ENCODE assay signal across 8 cellular contexts in the genomic region with DNA sequence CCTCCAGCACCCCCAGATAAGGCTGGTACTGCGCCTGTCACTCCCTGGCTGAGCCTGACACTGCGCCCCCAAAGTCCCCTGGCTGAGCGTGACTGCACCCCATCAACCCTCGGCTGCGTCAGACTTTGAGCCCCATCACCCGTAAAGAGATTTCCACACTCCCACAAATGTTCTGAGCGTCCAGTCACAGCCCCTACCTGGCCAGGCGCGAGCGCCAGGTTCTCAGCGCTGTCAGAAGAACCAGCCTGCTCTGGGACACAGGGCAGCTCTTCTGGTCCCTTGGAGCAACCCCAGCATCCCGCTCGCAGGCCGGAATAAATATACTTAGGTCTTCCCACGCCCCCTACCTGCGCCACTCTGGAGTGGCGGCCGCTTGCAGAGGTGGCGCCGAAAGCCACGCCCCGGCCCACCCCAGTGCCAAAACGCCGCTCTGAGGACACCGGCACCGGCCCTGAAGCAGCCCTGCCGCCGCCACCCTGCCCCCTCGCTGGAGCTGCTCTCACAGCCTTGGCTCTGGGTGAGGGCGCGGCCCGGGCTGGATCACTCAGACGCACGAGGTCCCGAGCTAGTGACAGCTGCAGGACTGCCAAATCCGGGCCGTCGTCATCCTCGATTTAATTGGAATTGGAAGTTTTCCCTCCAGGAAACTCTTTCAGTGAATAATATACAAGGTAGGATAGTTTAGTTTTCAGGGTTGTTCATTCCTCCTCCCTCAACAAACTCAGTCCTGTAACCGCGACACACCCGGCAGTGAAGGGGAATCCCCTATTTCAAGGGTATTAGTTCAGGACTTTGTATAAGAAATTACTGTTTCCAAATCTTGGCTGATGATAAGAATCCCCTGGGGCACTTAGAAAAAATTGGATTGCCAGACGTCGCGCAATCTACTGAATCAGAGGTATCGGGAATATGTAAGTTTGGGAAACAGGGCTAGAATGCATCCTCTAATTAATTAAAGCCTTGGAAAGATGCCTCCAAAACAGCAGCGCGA. TPM values are rescaled to one million over a fixed set of nuclear protein-coding genes. Genes with fewer than 3 reads are reported as not detected.
A peak's percentile ranks its signal among the peaks of the same experiment; 100 is the strongest.
DNase-seq lines count a peak whose midpoint lies in the region; ATAC-seq and TF ChIP-seq lines count a peak whose summit lies in the region.

No MANE protein-coding gene starts in this region.

- H3K27me3 ChIP-seq in GM06990 (replicated peaks; ENCODE audit: control insufficient read depth, insufficient read depth, low read length): no peaks in the 10 kb centered on the region

- peak overlapping the region; percentile 64 for H3K4me3 ChIP-seq in GM06990 (replicated peaks; ENCODE audit: low read depth, low read length)

- H3K36me3 ChIP-seq in GM06990 (ENCODE audit: control insufficient read depth, insufficient read depth, low read length): no peaks in the 10 kb centered on the region

- peak; percentile 48 for DNase-seq in GM06990 (ENCODE audit: extremely low read depth, insufficient read length)
- DNase-seq in H4 (ENCODE audit: low spot score): peak; percentile 75
- peak; percentile 83 for DNase-seq in M059J (ENCODE audit: low read depth)
- peak; percentile 78 for DNase-seq in cerebellar cortex (ENCODE audit: low spot score)
- DNase-seq in left kidney (ENCODE audit: low read depth, low spot score): peak; percentile 86
- peak; percentile 44 for DNase-seq in stimulated activated CD4-positive, alpha-beta T cell treated with anti-CD3 and anti-CD28 coated beads, Interleukin-2, amount 100 ng/mL, for 4 hours (ENCODE audit: low read depth)

- ATAC-seq in activated CD4-positive, CD25-positive, alpha-beta regulatory T cell treated with anti-CD3 and anti-CD28 coated beads, Interleukin-2, amount 50 U/mL, for 24 hours: peak; percentile 11 to 14
- ATAC-seq in HG03469 (IDR thresholded peaks at IDR 0.05; ENCODE audit: unreplicated experiment): no peak

- TF ChIP-seq CTCF in GM06990 (IDR thresholded peaks at IDR 0.05; ENCODE audit: insufficient read depth, low read length, poor library complexity, severe bottlenecking): no peak

RNA-seq across cellular contexts. Expression of gene CEMIP2, which starts 1.2 kb away (rescaled TPM):
- total RNA-seq in H4 (2014; rRNA removed; shearing (Covaris generic)): 27.5 and 33.4 TPM in 2 replicates
- 42.3 and 47.3 TPM in 2 replicates for total RNA-seq in M059J (2014; rRNA removed; shearing (Covaris generic))
